In the genomic region with DNA sequence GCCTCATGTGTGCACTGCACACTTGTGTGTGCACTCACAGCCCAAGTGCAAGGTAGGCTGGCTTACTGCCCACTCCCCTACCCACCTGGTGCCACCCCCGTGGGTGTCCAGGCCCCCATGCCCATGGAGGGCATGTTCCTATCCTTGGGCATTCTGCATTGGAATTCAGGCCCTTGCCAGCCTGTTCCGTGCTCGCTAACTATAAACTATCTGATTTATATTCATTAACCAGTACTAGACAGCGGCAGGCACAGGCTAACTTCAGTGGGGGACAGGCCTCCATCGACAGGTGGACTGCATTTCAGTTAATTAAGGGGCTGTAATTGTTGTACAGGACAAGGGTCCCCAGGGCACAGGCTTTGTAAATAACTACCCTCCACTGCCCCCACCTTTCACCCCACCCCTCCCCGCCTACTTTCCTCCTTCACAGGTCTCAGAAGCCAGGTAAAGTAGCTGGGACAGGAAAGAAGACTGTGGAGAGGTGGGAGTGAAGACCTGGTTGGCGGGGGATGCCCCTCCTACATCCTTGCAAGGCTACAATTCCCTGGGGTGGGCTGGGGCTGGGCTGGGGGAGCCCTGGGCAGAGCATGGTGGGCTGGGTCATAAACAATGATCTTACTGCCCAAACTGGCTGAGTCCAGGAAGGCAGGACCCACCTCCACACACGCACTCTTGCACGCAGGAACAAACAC, we compare ENCODE assay signal across 19 cellular contexts.
"Had no signal": no experiment of that assay in that cellular context is flagged by ENCODE, and none has a peak within 500 bp of the region (broad histone marks: within the 10 kb centered on the region; RNA-seq: fewer than 3 reads in every experiment).

No MANE protein-coding gene starts in this region.

- H3K36me3 ChIP-seq: cardiac muscle cell, esophagus muscularis mucosa, gastroesophageal sphincter, heart left ventricle, lower lobe of right lung, spleen, upper lobe of right lung had no signal

- H3K4me1 ChIP-seq: esophagus muscularis mucosa, gastroesophageal sphincter, heart left ventricle, lower lobe of right lung, spleen, upper lobe of right lung had no signal

- H3K4me3 ChIP-seq: cardiac muscle cell, esophagus muscularis mucosa, gastroesophageal sphincter, heart left ventricle, lower lobe of right lung, spleen, upper lobe of right lung had no signal

- H3K9me3 ChIP-seq: esophagus muscularis mucosa, gastroesophageal sphincter, heart left ventricle, lower lobe of right lung, spleen, upper lobe of right lung had no signal

- H3K27ac ChIP-seq: cardiac muscle cell, esophagus muscularis mucosa, gastroesophageal sphincter, heart left ventricle, lower lobe of right lung, spleen, upper lobe of right lung had no signal

- DNase-seq: activated CD4-positive, alpha-beta memory T cell treated with anti-CD3 and anti-CD28 coated beads for 36 hours; activated CD4-positive, alpha-beta T cell treated with anti-CD3 and anti-CD28 coated beads for 36 hours; activated naive CD4-positive, alpha-beta T cell; activated naive CD8-positive, alpha-beta T cell treated with anti-CD3 and anti-CD28 coated beads for 36 hours; activated T-cell treated with anti-CD3 and anti-CD28 coated beads for 4 hours; amniotic stem cell; dermis blood vessel endothelial cell; effector memory CD4-positive, alpha-beta T cell; heart left ventricle; lower lobe of right lung; spleen; stimulated activated CD4-positive, alpha-beta T cell treated with anti-CD3 and anti-CD28 coated beads, Interleukin-4, amount 100 ng/mL, for 4 hours; stimulated activated naive B cell treated with anti-CD40 and anti-IgM and Interleukin-4, amounts not matched to agents 10 μg/mL and 1 μg/mL and 100 μg/mL, for 72 hours; T-helper 2 cell; upper lobe of right lung had no signal

- ATAC-seq: activated CD4-positive, alpha-beta T cell treated with anti-CD3 and anti-CD28 coated beads for 36 hours; gastroesophageal sphincter; heart left ventricle; lower lobe of right lung; upper lobe of right lung had no signal

- FAIRE-seq: endothelial cell of umbilical vein had no signal
